In genomic region chrX:41121766-41122165, GRCh38 we compare ENCODE assay signal across 25 cellular contexts. TPM values are rescaled to one million over a fixed set of nuclear protein-coding genes. Genes with fewer than 3 reads are reported as not detected.
A peak's percentile ranks its signal among the peaks of the same experiment; 100 is the strongest.
DNase-seq lines count a peak whose midpoint lies in the region; ATAC-seq and TF ChIP-seq lines count a peak whose summit lies in the region.
"Had no signal": no experiment of that assay in that cellular context is flagged by ENCODE, and none has a peak within 500 bp of the region (broad histone marks: within the 10 kb centered on the region; RNA-seq: fewer than 3 reads in every experiment).

No MANE protein-coding gene starts in this region.

- H3K27me3 ChIP-seq in CD8-positive, alpha-beta T cell (ENCODE audit: insufficient read depth, low read length): no peaks in the 10 kb centered on the region
- H3K27me3 ChIP-seq: brain microvascular endothelial cell, dorsolateral prefrontal cortex, gastrocnemius medialis, testis had no signal

- CTCF ChIA-PET in activated CD8-positive, alpha-beta T cell treated with anti-CD3 and anti-CD28 coated beads for 36 hours (lab: Charles Lee): no interaction called here
- CTCF ChIA-PET in activated CD8-positive, alpha-beta T cell treated with anti-CD3 and anti-CD28 coated beads, Interleukin-2, amount 10 ng/mL, durations not matched to agents 7 days and 5 days (lab: Charles Lee): no interaction called here
- CTCF ChIA-PET in CD8-positive, alpha-beta T cell (lab: Charles Lee): interaction anchor here (0.7 kb wide), 1 partner anchor 470 kb away, joined by 3 read pairs; no protein-coding TSS in a partner anchor

- no peak for TF ChIP-seq CTCF in activated CD8-positive, alpha-beta T cell treated with anti-CD3 and anti-CD28 coated beads for 36 hours (IDR thresholded peaks at IDR 0.05)
- no peak for TF ChIP-seq CTCF in CD8-positive, alpha-beta T cell (IDR thresholded peaks at IDR 0.05)
- TF ChIP-seq CTCF in progenitor cell of endocrine pancreas (IDR thresholded peaks at IDR 0.05; ENCODE audit: unreplicated experiment): no peak

- in situ Hi-C loops in ACHN (cut with HindIII; ENCODE audit: low pct_ligation_motif_present, low pct_unique_long_range_greater_than_20kb, low sequenced_read_pairs): no loop called here

- POLR2A ChIA-PET in activated CD8-positive, alpha-beta T cell treated with anti-CD3 and anti-CD28 coated beads for 36 hours (lab: Charles Lee): no interaction called here
- POLR2A ChIA-PET in activated CD8-positive, alpha-beta T cell treated with anti-CD3 and anti-CD28 coated beads, Interleukin-2, amount 10 ng/mL, durations not matched to agents 7 days and 5 days (lab: Charles Lee): no interaction called here
- POLR2A ChIA-PET in CD8-positive, alpha-beta T cell (lab: Charles Lee): no interaction called here

- intact Hi-C loops in activated CD8-positive, alpha-beta T cell treated with anti-CD3 and anti-CD28 coated beads for 36 hours (cut with micrococcal nuclease): no loop called here
- intact Hi-C loops in CD8-positive, alpha-beta T cell (cut with DNase I, micrococcal nuclease): loop anchor here in 1 of 2 experiments (5.0 kb wide), 1 partner anchor 464 kb away; no protein-coding TSS in a partner anchor
- intact Hi-C loops in left cardiac atrium (cut with DNase I): no loop called here

- H3K27me3 Mint-ChIP-seq in activated CD8-positive, alpha-beta T cell treated with anti-CD3 and anti-CD28 coated beads for 36 hours: no peaks in the 10 kb centered on the region
- H3K27me3 Mint-ChIP-seq in activated CD8-positive, alpha-beta T cell treated with anti-CD3 and anti-CD28 coated beads, Interleukin-2, amount 10 ng/mL, durations not matched to agents 7 days and 5 days (ENCODE audit: low read depth): no peaks in the 10 kb centered on the region
- no peaks in the 10 kb centered on the region for H3K27me3 Mint-ChIP-seq in CD8-positive, alpha-beta T cell (ENCODE audit: low read depth)
- H3K27me3 Mint-ChIP-seq in activated naive CD8-positive, alpha-beta T cell: no peaks in the 10 kb centered on the region
- H3K27me3 Mint-ChIP-seq in progenitor cell of endocrine pancreas: no peaks in the 10 kb centered on the region
- H3K27me3 Mint-ChIP-seq: activated CD4-positive, alpha-beta memory T cell treated with anti-CD3 and anti-CD28 coated beads, Interleukin-2, amount 10 ng/mL, durations not matched to agents 7 days and 5 days; T-cell had no signal

- no peak overlapping the region for H3K4me3 Mint-ChIP-seq in activated CD8-positive, alpha-beta T cell treated with anti-CD3 and anti-CD28 coated beads for 36 hours
- no peak overlapping the region for H3K4me3 Mint-ChIP-seq in activated CD8-positive, alpha-beta T cell treated with anti-CD3 and anti-CD28 coated beads, Interleukin-2, amount 10 ng/mL, durations not matched to agents 7 days and 5 days
- peak overlapping the region; percentile 11 for H3K4me3 Mint-ChIP-seq in CD8-positive, alpha-beta T cell
- no peak overlapping the region for H3K4me3 Mint-ChIP-seq in activated naive CD8-positive, alpha-beta T cell
- no peak overlapping the region for H3K4me3 Mint-ChIP-seq in progenitor cell of endocrine pancreas (ENCODE audit: low read depth)
- H3K4me3 Mint-ChIP-seq: activated CD4-positive, alpha-beta memory T cell treated with anti-CD3 and anti-CD28 coated beads, Interleukin-2, amount 10 ng/mL, durations not matched to agents 7 days and 5 days had no signal

- peaks cover 21% of the 10 kb centered on the region for H3K36me3 Mint-ChIP-seq in activated CD8-positive, alpha-beta T cell treated with anti-CD3 and anti-CD28 coated beads for 36 hours (ENCODE audit: low read depth)
- H3K36me3 Mint-ChIP-seq in activated CD8-positive, alpha-beta T cell treated with anti-CD3 and anti-CD28 coated beads, Interleukin-2, amount 10 ng/mL, durations not matched to agents 7 days and 5 days (ENCODE audit: low read depth): peaks cover 20% of the 10 kb centered on the region
- peaks cover 20% of the 10 kb centered on the region for H3K36me3 Mint-ChIP-seq in CD8-positive, alpha-beta T cell
- H3K36me3 Mint-ChIP-seq in activated naive CD8-positive, alpha-beta T cell: no peaks in the 10 kb centered on the region
- peaks cover 10% of the 10 kb centered on the region for H3K36me3 Mint-ChIP-seq in progenitor cell of endocrine pancreas (ENCODE audit: insufficient read depth)
- H3K36me3 Mint-ChIP-seq: T-cell had no signal

- H3K27ac Mint-ChIP-seq in activated CD8-positive, alpha-beta T cell treated with anti-CD3 and anti-CD28 coated beads for 36 hours: peak overlapping the region; percentile 35
- H3K27ac Mint-ChIP-seq in activated CD8-positive, alpha-beta T cell treated with anti-CD3 and anti-CD28 coated beads, Interleukin-2, amount 10 ng/mL, durations not matched to agents 7 days and 5 days: no peak overlapping the region
- peak overlapping the region; percentile 21 for H3K27ac Mint-ChIP-seq in CD8-positive, alpha-beta T cell
- H3K27ac Mint-ChIP-seq in activated naive CD8-positive, alpha-beta T cell: peak overlapping the region; percentile 72
- peak overlapping the region; percentile 38 for H3K27ac Mint-ChIP-seq in progenitor cell of endocrine pancreas
- H3K27ac Mint-ChIP-seq: activated CD4-positive, alpha-beta memory T cell treated with anti-CD3 and anti-CD28 coated beads, Interleukin-2, amount 10 ng/mL, durations not matched to agents 7 days and 5 days had no signal

- H3K4me1 ChIP-seq in CD8-positive, alpha-beta T cell (ENCODE audit: insufficient read depth, low read length): peaks cover 45% of the 10 kb centered on the region
- H3K4me1 ChIP-seq: testis had no signal

- peaks cover 64% of the 10 kb centered on the region for H3K4me1 Mint-ChIP-seq in activated CD8-positive, alpha-beta T cell treated with anti-CD3 and anti-CD28 coated beads for 36 hours (ENCODE audit: low read depth)
- H3K4me1 Mint-ChIP-seq in activated CD8-positive, alpha-beta T cell treated with anti-CD3 and anti-CD28 coated beads, Interleukin-2, amount 10 ng/mL, durations not matched to agents 7 days and 5 days (ENCODE audit: low read depth): peaks cover 53% of the 10 kb centered on the region
- peaks cover 71% of the 10 kb centered on the region for H3K4me1 Mint-ChIP-seq in CD8-positive, alpha-beta T cell (ENCODE audit: low read depth)
- H3K4me1 Mint-ChIP-seq in activated naive CD8-positive, alpha-beta T cell (ENCODE audit: low read depth): peaks cover 71% of the 10 kb centered on the region
- H3K4me1 Mint-ChIP-seq in progenitor cell of endocrine pancreas (ENCODE audit: low read depth): peaks cover 10% of the 10 kb centered on the region

- no peaks in the 10 kb centered on the region for H3K36me3 ChIP-seq in CD8-positive, alpha-beta T cell (ENCODE audit: insufficient read depth, low read length)
- H3K36me3 ChIP-seq: brain microvascular endothelial cell had no signal

- no peak for DNase-seq in activated CD8-positive, alpha-beta T cell treated with anti-CD3 and anti-CD28 coated beads for 36 hours
- DNase-seq in activated CD8-positive, alpha-beta T cell treated with anti-CD3 and anti-CD28 coated beads, Interleukin-2, amount 10 ng/mL, durations not matched to agents 7 days and 5 days: no peak
- DNase-seq in CD8-positive, alpha-beta T cell: no peak
- DNase-seq in progenitor cell of endocrine pancreas (ENCODE audit: low spot score, unreplicated experiment) (no peak), ACHN (no peak), DMS 273 treated with DMSO at 0.1 percent for 48 hours (lab: John Stamatoyannopoulos, UW) (no peak), left cardiac atrium (no peak)
- DNase-seq: activated CD4-positive, alpha-beta memory T cell treated with anti-CD3 and anti-CD28 coated beads, Interleukin-2, amount 10 ng/mL, durations not matched to agents 7 days and 5 days; activated CD4-positive, CD25-positive, alpha-beta regulatory T cell; activated gamma-delta T cell treated with Interleukin-2 at 50 U/mL for 16 hours; activated T-cell treated with anti-CD3 and anti-CD28 coated beads for 4 hours; AML-193; amygdala; brain microvascular endothelial cell; dorsolateral prefrontal cortex; gastrocnemius medialis; lower lobe of right lung; NCI-H1092; NCI-H1694 treated with DMSO at 0.1 percent for 48 hours; stimulated activated CD4-positive, alpha-beta T cell treated with anti-CD3 and anti-CD28 coated beads, Interleukin-15, amount 100 ng/mL, for 24 hours; stimulated activated naive CD4-positive, alpha-beta T cell; T-cell; testis had no signal

- no peaks in the 10 kb centered on the region for H3K9me3 ChIP-seq in CD8-positive, alpha-beta T cell (ENCODE audit: low read length)
- H3K9me3 ChIP-seq: gastrocnemius medialis, lower lobe of right lung, testis had no signal

- H3K9me3 Mint-ChIP-seq in activated CD8-positive, alpha-beta T cell treated with anti-CD3 and anti-CD28 coated beads for 36 hours: no peaks in the 10 kb centered on the region
- no peaks in the 10 kb centered on the region for H3K9me3 Mint-ChIP-seq in activated CD8-positive, alpha-beta T cell treated with anti-CD3 and anti-CD28 coated beads, Interleukin-2, amount 10 ng/mL, durations not matched to agents 7 days and 5 days (ENCODE audit: insufficient read depth)
- no peaks in the 10 kb centered on the region for H3K9me3 Mint-ChIP-seq in CD8-positive, alpha-beta T cell
- H3K9me3 Mint-ChIP-seq in activated naive CD8-positive, alpha-beta T cell (ENCODE audit: low read depth): no peaks in the 10 kb centered on the region
- H3K9me3 Mint-ChIP-seq in progenitor cell of endocrine pancreas (ENCODE audit: low read depth): peaks cover 17% of the 10 kb centered on the region
- H3K9me3 Mint-ChIP-seq: activated CD4-positive, alpha-beta memory T cell treated with anti-CD3 and anti-CD28 coated beads, Interleukin-2, amount 10 ng/mL, durations not matched to agents 7 days and 5 days; T-cell had no signal

- ATAC-seq in activated CD8-positive, alpha-beta T cell treated with anti-CD3 and anti-CD28 coated beads for 36 hours: no peak
- ATAC-seq in activated CD8-positive, alpha-beta T cell treated with anti-CD3 and anti-CD28 coated beads, Interleukin-2, amount 10 ng/mL, durations not matched to agents 7 days and 5 days: no peak
- no peak for ATAC-seq in CD8-positive, alpha-beta T cell
- ATAC-seq in left cardiac atrium: no peak
- ATAC-seq: gastrocnemius medialis, K562 had no signal

- no peak overlapping the region for H3K27ac ChIP-seq in CD8-positive, alpha-beta T cell (ENCODE audit: low read depth, low read length)
- H3K27ac ChIP-seq: brain microvascular endothelial cell, dorsolateral prefrontal cortex, lower lobe of right lung, testis had no signal

- no peak overlapping the region for H3K4me3 ChIP-seq in CD8-positive, alpha-beta T cell (ENCODE audit: low read depth, low read length)
- H3K4me3 ChIP-seq: dorsolateral prefrontal cortex, gastrocnemius medialis, K562, lower lobe of right lung, testis had no signal

RNA-seq across cellular contexts. Expression of gene USP9X, which starts 36.5 kb away (rescaled TPM):
- 10 to 100 TPM; 58.7 to 60.5 TPM for total RNA-seq in activated CD8-positive, alpha-beta T cell treated with anti-CD3 and anti-CD28 coated beads for 36 hours
- total RNA-seq in activated CD8-positive, alpha-beta T cell treated with anti-CD3 and anti-CD28 coated beads, Interleukin-2, amount 10 ng/mL, durations not matched to agents 7 days and 5 days: 10 to 100 TPM; 38.0 to 46.0 TPM
- total RNA-seq in CD8-positive, alpha-beta T cell: 10 to 100 TPM; 90.3 to 93.2 TPM
- total RNA-seq in progenitor cell of endocrine pancreas (75.3 and 79.8 TPM in 2 replicates), left cardiac atrium (10 to 100 TPM; 49.0 to 69.0 TPM)
